Comparison of ENCODE assay signal across 1 cellular context in genomic region chr16:22322021-22322471, GRCh38.
TF ChIP-seq lines count a peak whose summit lies in the region.

No MANE protein-coding gene starts in this region.

TF ChIP-seq in GM12878, 131 proteins besides CTCF, POLR2A, EP300 and RAD21:
- no peak for TF ChIP-seq E2F4 (IDR thresholded peaks at IDR 0.05; ENCODE audit: low read depth, low read length)
- no peak for TF ChIP-seq NR2C2 (IDR thresholded peaks at IDR 0.05; ENCODE audit: borderline replicate concordance, control insufficient read depth, insufficient read length, low read depth)
- no peak for TF ChIP-seq NR2F1 (conservative IDR thresholded peaks at IDR 0.05)
- TF ChIP-seq, protein P1, sequence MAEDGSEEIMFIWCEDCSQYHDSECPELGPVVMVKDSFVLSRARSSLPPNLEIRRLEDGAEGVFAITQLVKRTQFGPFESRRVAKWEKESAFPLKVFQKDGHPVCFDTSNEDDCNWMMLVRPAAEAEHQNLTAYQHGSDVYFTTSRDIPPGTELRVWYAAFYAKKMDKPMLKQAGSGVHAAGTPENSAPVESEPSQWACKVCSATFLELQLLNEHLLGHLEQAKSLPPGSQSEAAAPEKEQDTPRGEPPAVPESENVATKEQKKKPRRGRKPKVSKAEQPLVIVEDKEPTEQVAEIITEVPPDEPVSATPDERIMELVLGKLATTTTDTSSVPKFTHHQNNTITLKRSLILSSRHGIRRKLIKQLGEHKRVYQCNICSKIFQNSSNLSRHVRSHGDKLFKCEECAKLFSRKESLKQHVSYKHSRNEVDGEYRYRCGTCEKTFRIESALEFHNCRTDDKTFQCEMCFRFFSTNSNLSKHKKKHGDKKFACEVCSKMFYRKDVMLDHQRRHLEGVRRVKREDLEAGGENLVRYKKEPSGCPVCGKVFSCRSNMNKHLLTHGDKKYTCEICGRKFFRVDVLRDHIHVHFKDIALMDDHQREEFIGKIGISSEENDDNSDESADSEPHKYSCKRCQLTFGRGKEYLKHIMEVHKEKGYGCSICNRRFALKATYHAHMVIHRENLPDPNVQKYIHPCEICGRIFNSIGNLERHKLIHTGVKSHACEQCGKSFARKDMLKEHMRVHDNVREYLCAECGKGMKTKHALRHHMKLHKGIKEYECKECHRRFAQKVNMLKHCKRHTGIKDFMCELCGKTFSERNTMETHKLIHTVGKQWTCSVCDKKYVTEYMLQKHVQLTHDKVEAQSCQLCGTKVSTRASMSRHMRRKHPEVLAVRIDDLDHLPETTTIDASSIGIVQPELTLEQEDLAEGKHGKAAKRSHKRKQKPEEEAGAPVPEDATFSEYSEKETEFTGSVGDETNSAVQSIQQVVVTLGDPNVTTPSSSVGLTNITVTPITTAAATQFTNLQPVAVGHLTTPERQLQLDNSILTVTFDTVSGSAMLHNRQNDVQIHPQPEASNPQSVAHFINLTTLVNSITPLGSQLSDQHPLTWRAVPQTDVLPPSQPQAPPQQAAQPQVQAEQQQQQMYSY (CRISPR knock-in tag; IDR thresholded peaks at IDR 0.05) = no peak
- TF ChIP-seq MEF2A (IDR thresholded peaks at IDR 0.05; ENCODE audit: insufficient read depth, low read depth, low read length) = no peak
